4 cellular contexts compared by ENCODE assay signal in genomic region chr7:48147690-48148089, GRCh38. TPM values are rescaled to one million over a fixed set of nuclear protein-coding genes. Genes with fewer than 3 reads are reported as not detected.
"Had no signal": no experiment of that assay in that cellular context is flagged by ENCODE, and none has a peak within 500 bp of the region (broad histone marks: within the 10 kb centered on the region; RNA-seq: fewer than 3 reads in every experiment).

No MANE protein-coding gene starts in this region.

RNA-seq across cellular contexts. Expression of gene ABCA13, which starts 23.6 kb away (rescaled TPM):
- total RNA-seq: dermis microvascular lymphatic vessel endothelial cell, fibroblast of villous mesenchyme, pulmonary artery endothelial cell, thoracic aorta had no signal
